ENCODE assay signal across 12 cellular contexts in the genomic region with DNA sequence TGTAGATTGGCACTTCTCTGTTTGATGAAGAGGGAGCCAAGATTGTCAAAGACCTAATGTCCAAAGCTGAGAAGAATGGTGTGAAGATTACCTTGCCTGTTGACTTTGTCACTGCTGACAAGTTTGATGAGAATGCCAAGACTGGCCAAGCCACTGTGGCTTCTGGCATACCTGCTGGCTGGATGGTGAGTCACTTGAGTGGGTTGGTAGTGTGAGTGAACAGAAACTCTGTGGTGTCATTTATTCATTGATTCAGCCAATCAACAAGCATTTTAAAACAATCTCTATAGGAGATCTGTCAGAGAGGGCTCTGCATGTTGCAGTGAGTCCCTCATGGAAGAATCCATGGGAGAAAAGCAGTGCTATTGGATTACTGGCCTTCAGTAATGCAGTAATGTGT. TPM values are rescaled to one million over a fixed set of nuclear protein-coding genes. Genes with fewer than 3 reads are reported as not detected.
DNase-seq lines count a peak whose midpoint lies in the region; ATAC-seq lines count a peak whose summit lies in the region.
"Had no signal": no experiment of that assay in that cellular context is flagged by ENCODE, and none has a peak within 500 bp of the region (broad histone marks: within the 10 kb centered on the region; RNA-seq: fewer than 3 reads in every experiment).

No MANE protein-coding gene starts in this region.

- POLR2A ChIA-PET in activated CD4-positive, alpha-beta T cell treated with anti-CD3 and anti-CD28 coated beads for 36 hours (lab: Charles Lee), result no interaction called here

- peak; percentile 81 for ATAC-seq in activated CD4-positive, alpha-beta T cell treated with anti-CD3 and anti-CD28 coated beads for 36 hours
- ATAC-seq in GM18870 (IDR thresholded peaks at IDR 0.05; ENCODE audit: unreplicated experiment), result no peak

- peaks cover 76% of the 10 kb centered on the region for H3K36me3 Mint-ChIP-seq in activated CD4-positive, alpha-beta T cell treated with anti-CD3 and anti-CD28 coated beads for 36 hours (ENCODE audit: low read depth)

- H3K27ac Mint-ChIP-seq in activated CD4-positive, alpha-beta T cell treated with anti-CD3 and anti-CD28 coated beads for 36 hours, result peak overlapping the region; percentile 92
- H3K27ac Mint-ChIP-seq: nephron had no signal

- H3K9me3 Mint-ChIP-seq in activated CD4-positive, alpha-beta T cell treated with anti-CD3 and anti-CD28 coated beads for 36 hours (ENCODE audit: low read depth), result no peaks in the 10 kb centered on the region

- H3K4me3 Mint-ChIP-seq in activated CD4-positive, alpha-beta T cell treated with anti-CD3 and anti-CD28 coated beads for 36 hours, result no peak overlapping the region
- H3K4me3 Mint-ChIP-seq: nephron had no signal

- CTCF ChIA-PET in activated CD4-positive, alpha-beta T cell treated with anti-CD3 and anti-CD28 coated beads for 36 hours (lab: Charles Lee), result no interaction called here

- peak; percentile 66 for DNase-seq in activated CD4-positive, alpha-beta T cell treated with anti-CD3 and anti-CD28 coated beads for 36 hours
- DNase-seq in activated CD4-positive, alpha-beta T cell treated with anti-CD3 and anti-CD28 coated beads for 1 hour, result no peak
- DNase-seq in RPMI7951 (ENCODE audit: low read depth) (peak; percentile 62), astrocyte of the hippocampus (ENCODE audit: low read depth, low spot score) (peak; percentile 69), T1000 (lab: John Stamatoyannopoulos, UW) (no peak), mucosa of gallbladder (ENCODE audit: low spot score) (no peak)
- peak; percentile 33 for DNase-seq in stimulated activated CD4-positive, alpha-beta T cell treated with anti-CD3 and anti-CD28 coated beads, Interleukin-2, amount 100 ng/mL, for 4 hours (ENCODE audit: low read depth)
- DNase-seq: anterior cingulate cortex; NCI-H1436 treated with DMSO at 0.1 percent for 48 hours; NK-92 treated with Interleukin-12 subunit alpha and Interleukin-12 subunit beta, amount 100 ng/mL, for 24 hours had no signal

- intact Hi-C loops in activated CD4-positive, alpha-beta T cell treated with anti-CD3 and anti-CD28 coated beads for 36 hours (cut with DNase I, micrococcal nuclease), result loop anchor here (2.0 kb wide), 1 partner anchor 14 kb away; no protein-coding TSS in a partner anchor

- no peaks in the 10 kb centered on the region for H3K27me3 Mint-ChIP-seq in activated CD4-positive, alpha-beta T cell treated with anti-CD3 and anti-CD28 coated beads for 36 hours

- H3K4me1 Mint-ChIP-seq in activated CD4-positive, alpha-beta T cell treated with anti-CD3 and anti-CD28 coated beads for 36 hours, result peaks cover 41% of the 10 kb centered on the region
- H3K4me1 Mint-ChIP-seq: nephron had no signal

RNA-seq across cellular contexts. Expression of a gene that starts 16.3 kb away (rescaled TPM):
- total RNA-seq in activated CD4-positive, alpha-beta T cell treated with anti-CD3 and anti-CD28 coated beads for 36 hours, result 10 to 100 TPM; 17.6 to 18.3 TPM
- total RNA-seq in RPMI7951 (2014; rRNA removed; shearing (Covaris generic)), result 34.2 and 47.3 TPM in 2 replicates
- 17.1 TPM for total RNA-seq in mucosa of gallbladder

RNA-seq across cellular contexts. Expression of a gene that starts 19.1 kb away (rescaled TPM):
- total RNA-seq in activated CD4-positive, alpha-beta T cell treated with anti-CD3 and anti-CD28 coated beads for 36 hours, result 1,000 to 10,000 TPM; 1,263 to 1,446 TPM
- 1,280 and 1,342 TPM in 2 replicates for total RNA-seq in RPMI7951 (2014; rRNA removed; shearing (Covaris generic))
- 317 TPM for total RNA-seq in mucosa of gallbladder

Comparison
In these comparisons a context has a peak if more than half of its experiments do, and no peak if none do; other contexts are left out.
1. DNase-seq: peak in activated CD4-positive, alpha-beta T cell treated with anti-CD3 and anti-CD28 coated beads for 36 hours (single experiment), RPMI7951 (single experiment), astrocyte of the hippocampus (single experiment) and stimulated activated CD4-positive, alpha-beta T cell treated with anti-CD3 and anti-CD28 coated beads, Interleukin-2, amount 100 ng/mL, for 4 hours (single experiment); none in activated CD4-positive, alpha-beta T cell treated with anti-CD3 and anti-CD28 coated beads for 1 hour (single experiment), T1000 (single experiment) and mucosa of gallbladder (single experiment).